In genomic region chr20:6140947-6141346, GRCh38 we compare ENCODE assay signal across 9 cellular contexts. TPM values are rescaled to one million over a fixed set of nuclear protein-coding genes. Genes with fewer than 3 reads are reported as not detected.
DNase-seq lines count a peak whose midpoint lies in the region; ATAC-seq and TF ChIP-seq lines count a peak whose summit lies in the region.
"Had no signal": no experiment of that assay in that cellular context is flagged by ENCODE, and none has a peak within 500 bp of the region (broad histone marks: within the 10 kb centered on the region; RNA-seq: fewer than 3 reads in every experiment).

No MANE protein-coding gene starts in this region.

- no peak overlapping the region for H4K8ac ChIP-seq in IMR-90 (ENCODE audit: low read depth in 2 of 2, low read length in 2 of 2)

- H4K5ac ChIP-seq in IMR-90 (ENCODE audit: low read depth, low read length): no peak overlapping the region

- H3K18ac ChIP-seq in IMR-90 (ENCODE audit: low read depth, low read length): no peak overlapping the region

- H2BK5ac ChIP-seq in IMR-90 (ENCODE audit: low read depth, low read length, poor library complexity, severe bottlenecking): no peak overlapping the region

- no peaks in the 10 kb centered on the region for H3K36me3 ChIP-seq in IMR-90 (ENCODE audit: control insufficient read depth, insufficient read depth, low read length)
- H3K36me3 ChIP-seq: BLaER1 had no signal

- H3K9me1 ChIP-seq in IMR-90 (ENCODE audit: insufficient read depth, low read length): no peaks in the 10 kb centered on the region

- intact Hi-C loops in IMR-90 (cut with micrococcal nuclease): loop anchor here (5.0 kb wide), 2 partner anchors 686 to 1716 kb away; no protein-coding TSS in a partner anchor

- no peak for ATAC-seq in IMR-90 (ENCODE audit: low read depth)
- no peak for ATAC-seq in HG03520 (IDR thresholded peaks at IDR 0.05; ENCODE audit: unreplicated experiment)

- H3K4me3 Mint-ChIP-seq in activated naive CD8-positive, alpha-beta T cell treated with anti-CD3 and anti-CD28 coated beads for 36 hours: no peak overlapping the region
- H3K4me3 Mint-ChIP-seq in progenitor cell of endocrine pancreas (ENCODE audit: low read depth) (no peak overlapping the region), glutamatergic neuron (ENCODE audit: unreplicated experiment) (no peak overlapping the region)

- H3K56ac ChIP-seq in IMR-90 (ENCODE audit: extremely low read depth, insufficient read depth, low read length): no peak overlapping the region

- in situ Hi-C loops in IMR-90 (cut with MboI; ENCODE audit: low sequenced_read_pairs): loop anchor here (10.0 kb wide), 1 partner anchor 1144 kb away; no protein-coding TSS in a partner anchor

- no peak overlapping the region for H2AFZ ChIP-seq in IMR-90 (replicated peaks; ENCODE audit: low read length, poor library complexity)

- H2AK9ac ChIP-seq in IMR-90 (replicated peaks; ENCODE audit: low read depth, low read length, poor library complexity): no peak overlapping the region

- no peak overlapping the region for H2BK120ac ChIP-seq in IMR-90 (ENCODE audit: low read depth, low read length)

- no peak overlapping the region for H3K4me3 ChIP-seq in IMR-90 (ENCODE audit: insufficient read depth, low read depth, low read length)
- H3K4me3 ChIP-seq: BLaER1 had no signal

- no peak overlapping the region for H3K27ac ChIP-seq in IMR-90 (ENCODE audit: insufficient read depth, low read length)
- H3K27ac ChIP-seq: BLaER1 had no signal

- dilution Hi-C loops in IMR-90 (cut with HindIII; ENCODE audit: low sequenced_read_pairs, unreplicated experiment): no loop called here

- no peak overlapping the region for H3K4ac ChIP-seq in IMR-90 (ENCODE audit: low read depth, low read length)

- H3K23ac ChIP-seq in IMR-90 (ENCODE audit: low read depth, low read length): no peak overlapping the region

- H3K9me3 Mint-ChIP-seq in activated naive CD8-positive, alpha-beta T cell treated with anti-CD3 and anti-CD28 coated beads for 36 hours: no peaks in the 10 kb centered on the region
- H3K9me3 Mint-ChIP-seq in progenitor cell of endocrine pancreas (ENCODE audit: low read depth) (peaks cover 8% of the 10 kb centered on the region), glutamatergic neuron (ENCODE audit: unreplicated experiment) (peaks cover 2% of the 10 kb centered on the region)

- no peaks in the 10 kb centered on the region for H3K36me3 Mint-ChIP-seq in activated naive CD8-positive, alpha-beta T cell treated with anti-CD3 and anti-CD28 coated beads for 36 hours
- no peaks in the 10 kb centered on the region for H3K36me3 Mint-ChIP-seq in progenitor cell of endocrine pancreas (ENCODE audit: insufficient read depth)
- peaks cover 5% of the 10 kb centered on the region for H3K36me3 Mint-ChIP-seq in glutamatergic neuron (ENCODE audit: unreplicated experiment)

- no peak overlapping the region for H2AK5ac ChIP-seq in IMR-90 (ENCODE audit: low read depth, low read length)

- no peaks in the 10 kb centered on the region for H3K4me1 ChIP-seq in IMR-90 (ENCODE audit: control insufficient read depth, insufficient read depth, low read length)

- H3K9me3 ChIP-seq in IMR-90 (ENCODE audit: control insufficient read depth, insufficient read depth, low read length): no peaks in the 10 kb centered on the region

- H3K14ac ChIP-seq in IMR-90 (replicated peaks; ENCODE audit: low read depth, low read length): no peak overlapping the region

- CTCF ChIA-PET in IMR-90 (lab: Yijun Ruan, JAX): interaction anchor here (1.1 to 1.2 kb wide), 3 partner anchors 18 to 1145 kb away, joined by 3 to 4 read pairs (median 3); partner anchors contain the start of gene FERMT1

- H4K20me1 ChIP-seq in IMR-90 (ENCODE audit: insufficient read depth, low read length): no peaks in the 10 kb centered on the region
- H4K20me1 ChIP-seq: BLaER1 had no signal

- TF ChIP-seq CTCF in IMR-90 (conservative IDR thresholded peaks at IDR 0.05; ENCODE audit: low read depth, low read length) (peak; percentile 15; the same call in 1 of the 2 replicates), progenitor cell of endocrine pancreas (IDR thresholded peaks at IDR 0.05; ENCODE audit: unreplicated experiment) (peak; percentile 14), glutamatergic neuron (IDR thresholded peaks at IDR 0.05; ENCODE audit: partially characterized antibody, unreplicated experiment) (no peak)

- H4K91ac ChIP-seq in IMR-90 (ENCODE audit: insufficient read depth, low read depth, low read length): no peak overlapping the region

- no peaks in the 10 kb centered on the region for H3K79me1 ChIP-seq in IMR-90 (ENCODE audit: low read depth in 1 of 2, low read length in 2 of 2)

- no peak overlapping the region for H2BK20ac ChIP-seq in IMR-90 (ENCODE audit: low read depth, low read length)

- BruUV-seq in IMR-90 (replicated peaks; lab: Mats Ljungman, UMichigan): no TSS peak

- WGBS in IMR-90 (ENCODE audit: extremely low coverage in 2 of 2, insufficient read length in 1 of 2), 2 experiments: no CpG with 5 or more reads among the region's 3 CpGs

- H3K4me1 Mint-ChIP-seq in activated naive CD8-positive, alpha-beta T cell treated with anti-CD3 and anti-CD28 coated beads for 36 hours: no peaks in the 10 kb centered on the region
- H3K4me1 Mint-ChIP-seq in progenitor cell of endocrine pancreas (ENCODE audit: low read depth): peaks cover 4% of the 10 kb centered on the region
- H3K4me1 Mint-ChIP-seq in glutamatergic neuron (ENCODE audit: low read depth, unreplicated experiment): peaks cover 2% of the 10 kb centered on the region

- TF ChIP-seq RAD21 in IMR-90 (IDR thresholded peaks at IDR 0.05; ENCODE audit: low read length): no peak

- H3K27me3 Mint-ChIP-seq in activated naive CD8-positive, alpha-beta T cell treated with anti-CD3 and anti-CD28 coated beads for 36 hours: peaks cover 27% of the 10 kb centered on the region
- H3K27me3 Mint-ChIP-seq in progenitor cell of endocrine pancreas: peaks cover 19% of the 10 kb centered on the region
- peaks cover 2% of the 10 kb centered on the region for H3K27me3 Mint-ChIP-seq in glutamatergic neuron (ENCODE audit: unreplicated experiment)

- DNase-seq in NCI-H524 (lab: John Stamatoyannopoulos, UW) (peak; percentile 25 to 50), NCI-H524 treated with DMSO at 0.1 percent for 48 hours (lab: John Stamatoyannopoulos, UW) (no peak), IMR-90 (no peak), progenitor cell of endocrine pancreas (ENCODE audit: low spot score, unreplicated experiment) (no peak), inferior parietal cortex (ENCODE audit: extremely low spot score) (no peak), glutamatergic neuron (no peak)
- peak; percentile 14 for DNase-seq in activated naive CD8-positive, alpha-beta T cell treated with anti-CD3 and anti-CD28 coated beads for 36 hours

- H3K9ac ChIP-seq in IMR-90 (ENCODE audit: low read depth, low read length): no peak overlapping the region
- H3K9ac ChIP-seq: BLaER1 had no signal

- H3K27ac Mint-ChIP-seq in activated naive CD8-positive, alpha-beta T cell treated with anti-CD3 and anti-CD28 coated beads for 36 hours: no peak overlapping the region
- H3K27ac Mint-ChIP-seq in progenitor cell of endocrine pancreas (no peak overlapping the region), glutamatergic neuron (ENCODE audit: unreplicated experiment) (no peak overlapping the region)

- H3K27me3 ChIP-seq in IMR-90 (ENCODE audit: control insufficient read depth, insufficient read depth, low read length): peaks cover 2% of the 10 kb centered on the region; the same call in 1 of the 2 replicates
- H3K27me3 ChIP-seq: BLaER1 had no signal

- no peak for TF ChIP-seq POLR2A in IMR-90 (IDR thresholded peaks at IDR 0.05; ENCODE audit: low read depth, low read length)

- H3K4me2 ChIP-seq in IMR-90 (ENCODE audit: low read depth, low read length): no peak overlapping the region
- H3K4me2 ChIP-seq: BLaER1 had no signal

- POLR2A ChIA-PET in IMR-90 (lab: Charles Lee; ENCODE audit: unreplicated experiment): no interaction called here

- H2BK15ac ChIP-seq in IMR-90 (ENCODE audit: low read depth, low read length): no peak overlapping the region

TF ChIP-seq in IMR-90, 13 proteins besides CTCF, POLR2A, EP300 and RAD21:
- TF ChIP-seq MXI1 (IDR thresholded peaks at IDR 0.05; ENCODE audit: borderline replicate concordance, low read depth, low read length): no peak
TF ChIP-seq in IMR-90: peak in this region for 0.

RNA-seq across cellular contexts. Expression of gene FERMT1, which starts 18.1 kb away (rescaled TPM):
- total RNA-seq in IMR-90 (2012; rRNA removed) (1.7 and 2.3 TPM in 2 replicates), progenitor cell of endocrine pancreas (8.1 and 8.4 TPM in 2 replicates), glutamatergic neuron (ENCODE audit: unreplicated experiment) (0.29 TPM)
- 1.8 and 2.4 TPM in 2 replicates for polyA plus RNA-seq in IMR-90 (2012; rRNA removed)
- 0.69 and 0.79 TPM in 2 replicates for polyA plus RNA-seq in IMR-90 (2012; cell fraction: cytosol; rRNA removed)
- 0.53 and 1.1 TPM in 2 replicates for polyA plus RNA-seq in IMR-90 (2012; cell fraction: nucleus; rRNA removed; ENCODE audit: low replicate concordance)
- under 1 TPM; 0.32 to 0.52 TPM for total RNA-seq in activated naive CD8-positive, alpha-beta T cell treated with anti-CD3 and anti-CD28 coated beads for 36 hours

Comparison
In these comparisons a context has a peak if more than half of its experiments do, and no peak if none do; other contexts are left out.
1. DNase-seq: peak in NCI-H524 (2 of 2) and activated naive CD8-positive, alpha-beta T cell treated with anti-CD3 and anti-CD28 coated beads for 36 hours (single experiment); none in NCI-H524 treated with DMSO at 0.1 percent for 48 hours (single experiment), IMR-90 (single experiment), progenitor cell of endocrine pancreas (single experiment), inferior parietal cortex (single experiment) and glutamatergic neuron (single experiment).